ENCODE assay signal across 37 cellular contexts in the genomic region with DNA sequence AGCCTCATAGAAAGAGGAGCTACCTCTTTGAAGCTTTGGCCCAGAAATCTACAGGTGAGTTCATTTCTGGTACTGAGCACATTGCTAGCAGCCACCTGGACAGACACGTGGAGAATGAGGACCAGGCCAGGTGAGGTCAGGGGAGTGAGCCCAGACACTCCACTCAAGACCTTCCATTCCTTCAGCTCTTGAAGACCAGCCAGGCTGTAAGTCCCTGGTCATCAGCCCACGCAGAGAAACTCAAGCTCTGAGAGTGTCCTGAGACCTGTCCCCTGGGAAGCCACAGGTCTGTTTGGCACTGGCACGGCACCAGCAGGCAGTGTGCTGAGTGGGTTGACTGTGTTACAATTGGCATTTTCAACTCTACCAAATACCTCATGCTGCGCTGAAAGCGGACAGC. TPM values are rescaled to one million over a fixed set of nuclear protein-coding genes. Genes with fewer than 3 reads are reported as not detected.
"Had no signal": no experiment of that assay in that cellular context is flagged by ENCODE, and none has a peak within 500 bp of the region (broad histone marks: within the 10 kb centered on the region; RNA-seq: fewer than 3 reads in every experiment).

No MANE protein-coding gene starts in this region.

- DNase-seq: activated CD4-positive, alpha-beta memory T cell treated with anti-CD3 and anti-CD28 coated beads, Interleukin-2, amount 10 ng/mL, durations not matched to agents 7 days and 5 days; activated CD4-positive, alpha-beta T cell treated with anti-CD3 and anti-CD28 coated beads for 1 hour; activated CD4-positive, alpha-beta T cell treated with anti-CD3 and anti-CD28 coated beads for 36 hours; activated CD4-positive, alpha-beta T cell treated with anti-CD3 and anti-CD28 coated beads for 48 hours; activated CD4-positive, alpha-beta T cell treated with anti-CD3 and anti-CD28 coated beads, Interleukin-2, amount 50 U/mL, for 1 hour; activated CD4-positive, alpha-beta T cell treated with anti-CD3 and anti-CD28 coated beads, Interleukin-2, amount 50 U/mL, for 4 hours; activated CD4-positive, CD25-positive, alpha-beta regulatory T cell; activated CD8-positive, alpha-beta memory T cell treated with anti-CD3 and anti-CD28 coated beads for 24 hours; activated CD8-positive, alpha-beta memory T cell treated with anti-CD3 and anti-CD28 coated beads, Interleukin-2, amount 10 ng/mL, durations not matched to agents 7 days and 5 days; activated CD8-positive, alpha-beta memory T cell treated with anti-CD3 and anti-CD28 coated beads, Interleukin-2, amount 50 U/mL, for 48 hours; activated CD8-positive, alpha-beta T cell treated with anti-CD3 and anti-CD28 coated beads, Interleukin-2, amount 10 ng/mL, durations not matched to agents 7 days and 5 days; activated effector memory CD4-positive, alpha-beta T cell treated with anti-CD3 and anti-CD28 coated beads, Interleukin-2, amount 50 U/mL, for 16 hours; activated gamma-delta T cell treated with Interleukin-2 at 50 U/mL for 16 hours; activated naive CD4-positive, alpha-beta T cell; activated naive CD4-positive, alpha-beta T cell treated with anti-CD3 and anti-CD28 coated beads for 36 hours; activated naive CD4-positive, alpha-beta T cell treated with anti-CD3 and anti-CD28 coated beads, Interleukin-2, amount 50 U/mL, for 16 hours; activated naive CD8-positive, alpha-beta T cell treated with anti-CD3 and anti-CD28 coated beads for 36 hours; activated T-cell treated with anti-CD3 and anti-CD28 coated beads, Interleukin-2, amount 50 U/mL, for 1 hour; activated T-cell treated with anti-CD3 and anti-CD28 coated beads, Interleukin-2, amount 50 U/mL, for 4 hours; activated T-cell treated with anti-CD3 and anti-CD28 coated beads, Interleukin-2, amount 50 U/mL, for 72 hours; adrenal gland; amniotic stem cell; body of pancreas; brain microvascular endothelial cell; central memory CD4-positive, alpha-beta T cell; T-helper 1 cell; T-helper 2 cell; T-helper 9 cell; WERI-Rb-1 had no signal

- H3K27me3 ChIP-seq: adrenal gland, body of pancreas, brain microvascular endothelial cell, breast epithelium had no signal

- H3K4me3 ChIP-seq: adrenal gland, body of pancreas, breast epithelium had no signal

- H3K4me1 ChIP-seq: adrenal gland, body of pancreas, breast epithelium had no signal

- H3K36me3 ChIP-seq: adrenal gland, brain microvascular endothelial cell, breast epithelium, WERI-Rb-1 had no signal

- H3K27ac ChIP-seq: adrenal gland, body of pancreas, brain microvascular endothelial cell, breast epithelium, WERI-Rb-1 had no signal

- H3K9me3 ChIP-seq: adrenal gland, body of pancreas, breast epithelium had no signal

RNA-seq across cellular contexts. Expression of a gene that starts 27.4 kb away (rescaled TPM):
- total RNA-seq: activated CD4-positive, alpha-beta memory T cell treated with anti-CD3 and anti-CD28 coated beads, Interleukin-2, amount 10 ng/mL, durations not matched to agents 7 days and 5 days; activated CD4-positive, alpha-beta T cell treated with anti-CD3 and anti-CD28 coated beads for 36 hours; activated CD8-positive, alpha-beta memory T cell treated with anti-CD3 and anti-CD28 coated beads, Interleukin-2, amount 10 ng/mL, durations not matched to agents 7 days and 5 days; activated CD8-positive, alpha-beta T cell treated with anti-CD3 and anti-CD28 coated beads, Interleukin-2, amount 10 ng/mL, durations not matched to agents 7 days and 5 days; activated naive CD4-positive, alpha-beta T cell treated with anti-CD3 and anti-CD28 coated beads for 36 hours; activated naive CD4-positive, alpha-beta T cell treated with anti-CD3 and anti-CD28 coated beads, Interleukin-2, amount 50 U/mL, for 72 hours; activated naive CD8-positive, alpha-beta T cell treated with anti-CD3 and anti-CD28 coated beads for 36 hours; activated T-cell treated with anti-CD3 and anti-CD28 coated beads, Interleukin-2, amount 50 U/mL, for 4 hours; activated T-cell treated with anti-CD3 and anti-CD28 coated beads, Interleukin-2, amount 50 U/mL, for 72 hours; activated T-helper 1 cell treated with anti-CD3 and anti-CD28 coated beads, Interleukin-12 subunit alpha, Interleukin-12 subunit beta, Interleukin-2, Interleukin-4 antibody, amounts not matched to agents 30 ng/mL and 10 ng/mL and 1 ng/mL, durations not matched to agents 14 hours and 24 hours and 36 hours; activated T-helper 17 cell treated with anti-CD3 and anti-CD28 coated beads, Interleukin-2, amount 50 U/mL, for 72 hours; adrenal gland; aorta; astrocyte; body of pancreas; breast epithelium; cardiac septum; cerebellum had no signal
